8 cellular contexts compared by ENCODE assay signal in the genomic region with DNA sequence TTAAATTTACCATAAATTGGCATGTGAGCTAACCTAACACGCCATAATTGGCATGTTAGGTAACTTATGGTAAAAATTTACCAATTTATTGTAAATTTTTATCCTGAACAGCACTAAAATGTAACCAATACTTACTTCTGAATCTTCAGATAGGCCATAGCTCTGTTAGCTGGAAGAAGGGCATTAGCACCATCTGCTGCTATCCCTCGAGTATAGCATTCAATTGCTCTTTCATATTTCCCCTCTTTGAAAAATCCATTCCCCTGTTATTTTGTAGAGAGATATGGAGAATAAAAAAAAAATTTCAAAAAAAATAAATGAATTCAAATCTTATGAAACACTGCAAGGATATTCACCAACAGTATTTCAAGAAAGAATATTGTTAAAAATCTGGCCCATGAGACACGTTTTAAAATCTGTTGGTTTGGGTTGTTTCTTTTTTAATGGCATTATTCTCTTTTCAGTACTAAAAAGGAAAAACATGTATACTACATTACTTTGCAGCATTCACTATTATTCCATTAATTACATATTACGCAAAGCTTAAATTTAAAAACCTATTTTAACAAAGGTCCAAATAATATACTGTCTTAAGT. TPM values are rescaled to one million over a fixed set of nuclear protein-coding genes. Genes with fewer than 3 reads are reported as not detected.
DNase-seq lines count a peak whose midpoint lies in the region; ATAC-seq, FAIRE-seq and TF ChIP-seq lines count a peak whose summit lies in the region.

No MANE protein-coding gene starts in this region.

- H3K4me1 ChIP-seq in CD4-positive, alpha-beta memory T cell (ENCODE audit: insufficient read depth, low read length): no peaks in the 10 kb centered on the region

- H3K4me3 ChIP-seq in CD4-positive, alpha-beta memory T cell (ENCODE audit: low read length in 2 of 2): no peak overlapping the region

- H3K36me3 ChIP-seq in CD4-positive, alpha-beta memory T cell (ENCODE audit: insufficient read depth, low read length): peaks cover 12% of the 10 kb centered on the region

- CTCF ChIA-PET in CD4-positive, alpha-beta memory T cell (lab: Charles Lee; ENCODE audit: partially characterized antibody): interaction anchor here (0.7 to 1.5 kb wide), 4 partner anchors 34 to 663 kb away, joined by 3 to 7 read pairs (median 4); no protein-coding TSS in a partner anchor

- peak; percentile 49 for ATAC-seq in left colon

- no peak overlapping the region for H3K4me3 Mint-ChIP-seq in CD4-positive, alpha-beta memory T cell
- H3K4me3 Mint-ChIP-seq in brain: no peak overlapping the region

- TF ChIP-seq CTCF in brain (conservative IDR thresholded peaks at IDR 0.05): peak; percentile 83 to 87

- no peak overlapping the region for H3K27ac ChIP-seq in CD4-positive, alpha-beta memory T cell (ENCODE audit: low read depth, low read length)

- no peak overlapping the region for H3K27ac Mint-ChIP-seq in CD4-positive, alpha-beta memory T cell
- no peak overlapping the region for H3K27ac Mint-ChIP-seq in brain

- peak in 3 of 5 donors; percentile 22 to 36 (median 27) for DNase-seq in CD4-positive, alpha-beta memory T cell
- DNase-seq in GM19239 (ENCODE audit: insufficient read length, low spot score) (no peak), NCI-H748 (lab: John Stamatoyannopoulos, UW; ENCODE audit: unreplicated experiment) (peak; percentile 34), left colon (no peak), cortex of kidney (lab: John Stamatoyannopoulos, UW) (no peak), SKM-1 (lab: John Stamatoyannopoulos, UW; ENCODE audit: unreplicated experiment) (no peak)
- no peak for DNase-seq in activated effector memory CD4-positive, alpha-beta T cell treated with Interleukin-2 at 50 U/mL for 16 hours

- no peaks in the 10 kb centered on the region for H3K27me3 Mint-ChIP-seq in CD4-positive, alpha-beta memory T cell
- no peaks in the 10 kb centered on the region for H3K27me3 Mint-ChIP-seq in brain

- intact Hi-C loops in CD4-positive, alpha-beta memory T cell (cut with micrococcal nuclease): loop anchor here (1.0 kb wide), 2 partner anchors 35 to 654 kb away; no protein-coding TSS in a partner anchor
- intact Hi-C loops in left colon (cut with DNase I, micrococcal nuclease): loop anchor here in 1 of 2 donors (5.0 kb wide), 1 partner anchor 654 kb away; no protein-coding TSS in a partner anchor

- H3K4me1 Mint-ChIP-seq in CD4-positive, alpha-beta memory T cell: peaks cover 0 to 8% (median 3%) of the 10 kb centered on the region in 4 donors
- H3K4me1 Mint-ChIP-seq in brain: peaks cover 6% of the 10 kb centered on the region

- FAIRE-seq in GM19239 (lab: Jason Lieb, UNC): peak; percentile 74

- no peaks in the 10 kb centered on the region for H3K9me3 Mint-ChIP-seq in CD4-positive, alpha-beta memory T cell
- H3K9me3 Mint-ChIP-seq in brain: peaks cover 0 to under 1% (median 0%) of the 10 kb centered on the region in 5 experiments

- peaks cover 35% of the 10 kb centered on the region in 2 donors for H3K36me3 Mint-ChIP-seq in CD4-positive, alpha-beta memory T cell
- H3K36me3 Mint-ChIP-seq in brain: peaks cover 39% of the 10 kb centered on the region

- POLR2A ChIA-PET in CD4-positive, alpha-beta memory T cell (lab: Charles Lee; ENCODE audit: partially characterized antibody): interaction anchor here (1.4 kb wide), 1 partner anchor 654 kb away, joined by 4 read pairs; no protein-coding TSS in a partner anchor

- H3K27me3 ChIP-seq in CD4-positive, alpha-beta memory T cell (ENCODE audit: insufficient read depth, low read length): no peaks in the 10 kb centered on the region

- no peaks in the 10 kb centered on the region for H3K9me3 ChIP-seq in CD4-positive, alpha-beta memory T cell (ENCODE audit: control insufficient read depth in 1 of 2, low read length in 2 of 2)

RNA-seq across cellular contexts. Expression of gene RPAP3, which starts 19.1 kb away (rescaled TPM):
- total RNA-seq in CD4-positive, alpha-beta memory T cell: 10 to 100 TPM; 40.8 to 41.8 TPM
- 10 to 100 TPM; 32.1 to 33.3 TPM for polyA plus RNA-seq in CD4-positive, alpha-beta memory T cell
- 6.2 TPM for polyA plus RNA-seq in brain (ENCODE audit: insufficient read depth, low read depth, low replicate concordance)
- 10 to 100 TPM; 14.7 to 17.8 TPM for total RNA-seq in left colon

RNA-seq across cellular contexts. Expression of gene ENDOU, which starts 38.5 kb away (rescaled TPM):
- total RNA-seq in CD4-positive, alpha-beta memory T cell: not detected
- polyA plus RNA-seq in CD4-positive, alpha-beta memory T cell: not detected
- polyA plus RNA-seq in brain (ENCODE audit: insufficient read depth, low read depth, low replicate concordance): 0.80 TPM
- not detected for total RNA-seq in left colon

Comparison
In these comparisons a context has a peak if more than half of its experiments do, and no peak if none do; other contexts are left out.
1. DNase-seq: peak in CD4-positive, alpha-beta memory T cell (3 of 5) and NCI-H748 (single experiment); none in GM19239 (single experiment), left colon (0 of 2), cortex of kidney (single experiment), activated effector memory CD4-positive, alpha-beta T cell treated with Interleukin-2 at 50 U/mL for 16 hours (single experiment) and SKM-1 (single experiment).